In genomic region chr9:126661122-126661520, GRCh38 we compare ENCODE assay signal across 1 cellular context.
TF ChIP-seq lines count a peak whose summit lies in the region.

No MANE protein-coding gene starts in this region.

TF ChIP-seq in H1, 55 proteins besides CTCF, POLR2A, EP300 and RAD21:
- TF ChIP-seq POLR2AphosphoS5 (IDR thresholded peaks at IDR 0.05; ENCODE audit: low read depth, low read length) (no peak), MAX (IDR thresholded peaks at IDR 0.05) (peak; percentile 45; the same call in 1 of the 2 replicates)
